ENCODE assay signal across 1 cellular context in genomic region chr6:26349964-26350857, GRCh38.
TF ChIP-seq lines count a peak whose summit lies in the region.

No MANE protein-coding gene starts in this region.

TF ChIP-seq in IMR-90, 13 proteins besides CTCF, POLR2A, EP300 and RAD21 (continued from another document):
- TF ChIP-seq ELK1 (IDR thresholded peaks at IDR 0.05; ENCODE audit: borderline replicate concordance, low read depth, low read length): no peak
- TF ChIP-seq RCOR1 (IDR thresholded peaks at IDR 0.05; ENCODE audit: insufficient replicate concordance, low read length): no peak
- TF ChIP-seq MXI1 (IDR thresholded peaks at IDR 0.05; ENCODE audit: borderline replicate concordance, low read depth, low read length): no peak
- TF ChIP-seq BHLHE40 (IDR thresholded peaks at IDR 0.05; ENCODE audit: low read depth, low read length): no peak
- TF ChIP-seq USF2 (IDR thresholded peaks at IDR 0.05; ENCODE audit: low read depth, low read length): no peak
- TF ChIP-seq MAFK (IDR thresholded peaks at IDR 0.05; ENCODE audit: low read depth, low read length): no peak
- TF ChIP-seq CHD1 (IDR thresholded peaks at IDR 0.05; ENCODE audit: low read depth, low read length): no peak
